In genomic region chr10:132289439-132289838, GRCh38 we compare ENCODE assay signal across 29 cellular contexts.
"Had no signal": no experiment of that assay in that cellular context is flagged by ENCODE, and none has a peak within 500 bp of the region (broad histone marks: within the 10 kb centered on the region; RNA-seq: fewer than 3 reads in every experiment).

No MANE protein-coding gene starts in this region.

- H3K36me3 ChIP-seq: colonic mucosa, esophagus muscularis mucosa, esophagus squamous epithelium, gastrocnemius medialis, gastroesophageal sphincter, heart left ventricle, heart right ventricle had no signal

- FAIRE-seq: colon, endometrium, endothelial cell of umbilical vein, frontal cortex had no signal

- H3K4me2 ChIP-seq: hepatocyte had no signal

- H3K4me1 Mint-ChIP-seq: endodermal cell had no signal

- H3K4me3 Mint-ChIP-seq: dendritic cell treated with granulocyte-macrophage colony-stimulating factor and Interleukin-4, amounts not matched to agents 40 ng/mL and 50 ng/mL, for 4 days; effector memory CD8-positive, alpha-beta T cell; endodermal cell had no signal

- H3K4me1 ChIP-seq: colonic mucosa, gastrocnemius medialis had no signal

- H3K4me3 ChIP-seq: colonic mucosa, coronary artery, dorsolateral prefrontal cortex, esophagus muscularis mucosa, esophagus squamous epithelium, gastrocnemius medialis, gastroesophageal sphincter, heart left ventricle, heart right ventricle, hepatocyte had no signal

- H3K79me2 ChIP-seq: hepatocyte had no signal

- H3K9me3 ChIP-seq: colonic mucosa, esophagus squamous epithelium had no signal

- H3K9me3 Mint-ChIP-seq: dendritic cell treated with granulocyte-macrophage colony-stimulating factor and Interleukin-4, amounts not matched to agents 40 ng/mL and 50 ng/mL, for 4 days; effector memory CD8-positive, alpha-beta T cell; endodermal cell had no signal

- ATAC-seq: effector memory CD8-positive, alpha-beta T cell; esophagus mucosa; gastrocnemius medialis; gastroesophageal sphincter; heart left ventricle; heart right ventricle had no signal

- H3K27ac ChIP-seq: colonic mucosa, coronary artery, dorsolateral prefrontal cortex, epithelial cell of prostate, esophagus muscularis mucosa, esophagus squamous epithelium, gastrocnemius medialis, gastroesophageal sphincter, heart left ventricle, heart right ventricle, hepatocyte had no signal

- H3K27ac Mint-ChIP-seq: dendritic cell treated with granulocyte-macrophage colony-stimulating factor and Interleukin-4, amounts not matched to agents 40 ng/mL and 50 ng/mL, for 4 days; effector memory CD8-positive, alpha-beta T cell; endodermal cell had no signal

- H2AFZ ChIP-seq: hepatocyte had no signal

- H3K27me3 ChIP-seq: colonic mucosa, dorsolateral prefrontal cortex, heart left ventricle had no signal

- DNase-seq: colonic mucosa; cortex of kidney; dermis blood vessel endothelial cell; effector CD4-positive, alpha-beta T cell; effector CD8-positive, alpha-beta T cell; effector memory CD4-positive, alpha-beta T cell; effector memory CD8-positive, alpha-beta T cell; endodermal cell; erythroblast; esophagus squamous epithelium; foreskin fibroblast; foreskin melanocyte; gastrocnemius medialis; glutamatergic neuron; head of caudate nucleus; heart right ventricle had no signal
